In genomic region chr16:53285236-53285635, GRCh38 we compare ENCODE assay signal across 26 cellular contexts.
DNase-seq lines count a peak whose midpoint lies in the region; ATAC-seq, FAIRE-seq and TF ChIP-seq lines count a peak whose summit lies in the region.
"Had no signal": no experiment of that assay in that cellular context is flagged by ENCODE, and none has a peak within 500 bp of the region (broad histone marks: within the 10 kb centered on the region; RNA-seq: fewer than 3 reads in every experiment).

No MANE protein-coding gene starts in this region.

- dilution Hi-C loops in IMR-90 (cut with HindIII; ENCODE audit: low sequenced_read_pairs, unreplicated experiment) = no loop called here

- no peaks in the 10 kb centered on the region for H3K9me1 ChIP-seq in IMR-90 (ENCODE audit: insufficient read depth, low read length)

- TF ChIP-seq POLR2A in H54 (IDR thresholded peaks at IDR 0.05; ENCODE audit: low read depth, low read length) = no peak
- no peak for TF ChIP-seq POLR2A in IMR-90 (IDR thresholded peaks at IDR 0.05; ENCODE audit: low read depth, low read length)

- TF ChIP-seq CTCF in IMR-90 (conservative IDR thresholded peaks at IDR 0.05; ENCODE audit: low read depth, low read length) = no peak

- H3K4ac ChIP-seq in IMR-90 (ENCODE audit: low read depth, low read length) = no peak overlapping the region

- H2BK15ac ChIP-seq in IMR-90 (ENCODE audit: low read depth, low read length) = no peak overlapping the region

- no peak overlapping the region for H4K91ac ChIP-seq in IMR-90 (ENCODE audit: insufficient read depth, low read depth, low read length)

- CTCF ChIA-PET in IMR-90 (lab: Yijun Ruan, JAX) = no interaction called here

- DNase-seq in H54 (ENCODE audit: insufficient read length, low spot score) = no peak
- no peak for DNase-seq in IMR-90
- DNase-seq in small intestine = no peak
- no peak for DNase-seq in HCEC 1CT
- DNase-seq: 8988T; ACHN; BE2C; C1 segment of cervical spinal cord; CD4-positive, alpha-beta memory T cell; CD4-positive, CD25-positive, alpha-beta regulatory T cell; CD8-positive, alpha-beta memory T cell; COR-L47; DMS 273 treated with DMSO at 0.1 percent for 48 hours; DMS153; DMS53; DMS79; DND-41; EL; GDM1 had no signal

- no peak overlapping the region for H3K56ac ChIP-seq in IMR-90 (ENCODE audit: extremely low read depth, insufficient read depth, low read length)

- no TSS peak for BruUV-seq in IMR-90 (replicated peaks; lab: Mats Ljungman, UMichigan)

- no peak overlapping the region for H2BK120ac ChIP-seq in IMR-90 (ENCODE audit: low read depth, low read length)

- POLR2A ChIA-PET in IMR-90 (lab: Charles Lee; ENCODE audit: unreplicated experiment) = no interaction called here

- FAIRE-seq in H54 (lab: Jason Lieb, UNC) (peak; percentile 48), small intestine (lab: Jason Lieb, UNC) (peak; percentile 10)
- FAIRE-seq: A204.1, GM12878, GM12892, GM18507, GM19239 had no signal

- no peak overlapping the region for H2BK20ac ChIP-seq in IMR-90 (ENCODE audit: low read depth, low read length)

- H2AFZ ChIP-seq in IMR-90 (replicated peaks; ENCODE audit: low read length, poor library complexity) = no peak overlapping the region

- in situ Hi-C loops in IMR-90 (cut with MboI; ENCODE audit: low sequenced_read_pairs) = no loop called here

- no CpG with 5 or more reads among the region's 2 CpGs for WGBS in IMR-90 (ENCODE audit: extremely low coverage in 2 of 2, insufficient read length in 1 of 2), 2 experiments
- WGBS in small intestine, 3 donors = 68 to 77% (median 69%) methylated on average over 2 of the region's 2 CpGs

- H3K36me3 ChIP-seq in IMR-90 (ENCODE audit: control insufficient read depth, insufficient read depth, low read length) (peaks cover 39% of the 10 kb centered on the region), small intestine (ENCODE audit: control insufficient read depth in 2 of 2, insufficient read depth in 2 of 2, low read length in 2 of 2) (peaks cover 6 to 20% of the 10 kb centered on the region in 2 donors)

- H3K9ac ChIP-seq in IMR-90 (ENCODE audit: low read depth, low read length) = no peak overlapping the region
- H3K9ac ChIP-seq: BLaER1 had no signal

- TF ChIP-seq RAD21 in IMR-90 (IDR thresholded peaks at IDR 0.05; ENCODE audit: low read length) = no peak

- H3K9me3 ChIP-seq in IMR-90 (ENCODE audit: control insufficient read depth, insufficient read depth, low read length) (no peaks in the 10 kb centered on the region), small intestine (ENCODE audit: control insufficient read depth, low read depth) (no peaks in the 10 kb centered on the region)
- H3K9me3 ChIP-seq: BE2C, BLaER1 had no signal

- H4K5ac ChIP-seq in IMR-90 (ENCODE audit: low read depth, low read length) = no peak overlapping the region

- no peak overlapping the region for H4K8ac ChIP-seq in IMR-90 (ENCODE audit: low read depth in 2 of 2, low read length in 2 of 2)

- ATAC-seq in IMR-90 (ENCODE audit: low read depth) = no peak
- ATAC-seq in HG03439 (IDR thresholded peaks at IDR 0.05; ENCODE audit: unreplicated experiment) = no peak
- ATAC-seq: GM12878 had no signal

- no peak overlapping the region for H3K18ac ChIP-seq in IMR-90 (ENCODE audit: low read depth, low read length)

- no peak overlapping the region for H2AK9ac ChIP-seq in IMR-90 (replicated peaks; ENCODE audit: low read depth, low read length, poor library complexity)

- H2AK5ac ChIP-seq in IMR-90 (ENCODE audit: low read depth, low read length) = no peak overlapping the region

- H3K4me1 ChIP-seq in IMR-90 (ENCODE audit: control insufficient read depth, insufficient read depth, low read length) = no peaks in the 10 kb centered on the region
- no peaks in the 10 kb centered on the region for H3K4me1 ChIP-seq in small intestine (ENCODE audit: control insufficient read depth in 2 of 2, insufficient read depth in 1 of 2, low read depth in 1 of 2, low read length in 1 of 2)
- H3K4me1 ChIP-seq: BE2C had no signal

- intact Hi-C loops in IMR-90 (cut with micrococcal nuclease) = no loop called here

- H2BK5ac ChIP-seq in IMR-90 (ENCODE audit: low read depth, low read length, poor library complexity, severe bottlenecking) = no peak overlapping the region

- H3K27me3 ChIP-seq in IMR-90 (ENCODE audit: control insufficient read depth, insufficient read depth, low read length) = no peaks in the 10 kb centered on the region
- H3K27me3 ChIP-seq in small intestine (ENCODE audit: control insufficient read depth in 2 of 2, insufficient read depth in 2 of 2, low read length in 2 of 2) = no peaks in the 10 kb centered on the region
- H3K27me3 ChIP-seq: BE2C, BLaER1 had no signal

- no peak overlapping the region for H3K14ac ChIP-seq in IMR-90 (replicated peaks; ENCODE audit: low read depth, low read length)

- no peak overlapping the region for H3K4me3 ChIP-seq in IMR-90 (ENCODE audit: insufficient read depth, low read depth, low read length)
- H3K4me3 ChIP-seq in small intestine (ENCODE audit: low read depth in 1 of 2, low read length in 2 of 2) = no peak overlapping the region
- H3K4me3 ChIP-seq: BLaER1, GM12878 had no signal

- H3K27ac ChIP-seq in IMR-90 (ENCODE audit: insufficient read depth, low read length) = no peak overlapping the region
- no peak overlapping the region for H3K27ac ChIP-seq in small intestine (ENCODE audit: low read depth in 1 of 2, low read length in 1 of 2)
- H3K27ac ChIP-seq: BLaER1 had no signal

- no peak overlapping the region for H3K4me2 ChIP-seq in IMR-90 (ENCODE audit: low read depth, low read length)
- H3K4me2 ChIP-seq: BLaER1 had no signal

- H4K20me1 ChIP-seq in IMR-90 (ENCODE audit: insufficient read depth, low read length) = no peaks in the 10 kb centered on the region

- H3K23ac ChIP-seq in IMR-90 (ENCODE audit: low read depth, low read length) = no peak overlapping the region

- peaks cover 0 to 2% of the 10 kb centered on the region in 2 experiments; a peak in 1 of 4 replicates for H3K79me1 ChIP-seq in IMR-90 (ENCODE audit: low read depth in 1 of 2, low read length in 2 of 2)

TF ChIP-seq in IMR-90, 13 proteins besides CTCF, POLR2A, EP300 and RAD21:
- TF ChIP-seq FOS (IDR thresholded peaks at IDR 0.05; ENCODE audit: low read depth, low read length) (no peak), CEBPB (IDR thresholded peaks at IDR 0.05; ENCODE audit: low read depth, low read length) (peak; percentile 60)
